In the genomic region with DNA sequence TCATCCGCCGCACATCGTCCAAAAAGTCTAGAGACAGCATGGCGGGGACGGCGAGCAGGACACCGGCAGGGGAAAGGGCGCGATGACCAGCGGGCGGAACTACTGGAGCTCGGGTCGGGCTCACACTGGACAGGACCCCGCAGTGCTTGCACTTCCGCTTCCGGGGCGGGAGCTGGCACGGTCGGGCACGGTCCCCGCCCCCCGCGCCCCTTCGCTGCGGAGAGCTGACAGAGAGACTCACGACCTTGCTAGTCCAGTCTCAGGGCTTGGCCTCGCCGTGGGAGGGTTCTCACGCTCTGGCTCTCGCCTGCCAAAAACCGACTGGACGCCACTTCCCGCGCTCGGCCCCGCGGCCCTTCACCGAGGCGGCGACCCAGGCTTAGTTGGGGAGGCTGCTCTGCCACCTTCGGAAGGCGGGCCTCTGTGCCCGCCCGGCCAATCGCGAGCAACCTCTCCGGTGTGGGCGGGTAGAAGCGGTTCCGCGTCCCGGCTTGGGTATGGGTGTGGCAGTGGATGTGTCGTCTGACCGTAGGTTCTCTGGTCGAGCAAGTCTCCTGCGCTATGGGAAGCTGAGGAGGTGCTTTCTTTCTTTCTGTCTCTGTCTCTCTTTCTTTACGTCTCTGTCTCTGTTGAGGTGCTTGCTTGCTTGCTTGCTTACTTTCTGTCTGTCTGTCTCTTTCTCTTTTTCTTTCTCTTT, we compare ENCODE assay signal across 1 cellular context.
TF ChIP-seq lines count a peak whose summit lies in the region.

Gene SEC11A, minus strand, starts transcription at position 104 of the 697 bp plus-strand sequence. Its CDS starts 64 bp downstream, at position 40.

TF ChIP-seq in GM23338, 12 proteins besides CTCF, POLR2A, EP300 and RAD21:
- TF ChIP-seq ZNF462 (CRISPR knock-in tag; IDR thresholded peaks at IDR 0.05) (no peak), ETS1 (IDR thresholded peaks at IDR 0.05) (peak; percentile 81), POLR2AphosphoS5 (IDR thresholded peaks at IDR 0.05; ENCODE audit: low read depth) (peak; percentile 86), CREB1 (CRISPR knock-in tag; IDR thresholded peaks at IDR 0.05; ENCODE audit: low read depth) (peak; percentile 74)
